9 cellular contexts compared by ENCODE assay signal in the genomic region with DNA sequence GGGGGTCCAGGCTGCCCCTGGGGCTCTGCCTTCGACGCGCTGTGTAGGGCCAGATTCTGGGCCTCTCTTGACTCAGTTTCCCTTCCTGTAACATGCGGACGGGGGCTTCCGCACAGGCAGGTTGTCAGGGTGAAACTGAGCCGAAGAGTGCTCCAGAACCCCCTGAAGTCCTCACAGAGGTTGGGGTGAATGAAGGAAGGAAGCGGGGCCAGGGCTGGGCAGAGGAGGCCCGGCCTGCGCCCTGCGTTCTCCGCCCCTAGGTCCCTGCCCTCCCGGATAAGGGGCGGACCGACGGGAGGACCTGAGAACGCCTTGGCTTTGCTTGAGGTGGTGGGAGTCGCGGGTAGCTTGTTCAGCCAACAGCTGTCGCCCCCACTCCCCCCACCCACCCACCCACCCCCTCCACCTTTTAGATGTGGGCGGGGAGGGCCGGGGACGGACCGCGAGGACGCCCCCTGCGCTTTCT. TPM values are rescaled to one million over a fixed set of nuclear protein-coding genes. Genes with fewer than 3 reads are reported as not detected.
DNase-seq lines count a peak whose midpoint lies in the region; ATAC-seq and TF ChIP-seq lines count a peak whose summit lies in the region.
"Had no signal": no experiment of that assay in that cellular context is flagged by ENCODE, and none has a peak within 500 bp of the region (broad histone marks: within the 10 kb centered on the region; RNA-seq: fewer than 3 reads in every experiment).

No MANE protein-coding gene starts in this region.

- 3% methylated on average over 27 of the region's 27 CpGs for WGBS in thymus

- no peak for TF ChIP-seq CTCF in kidney epithelial cell (IDR thresholded peaks at IDR 0.05; ENCODE audit: insufficient read depth, low read length, poor library complexity, severe bottlenecking)

- H3K27me3 ChIP-seq in kidney epithelial cell (ENCODE audit: control insufficient read depth, insufficient read depth, low read length) (peaks cover 85% of the 10 kb centered on the region), thymus (ENCODE audit: control insufficient read depth, insufficient read depth) (peaks cover 81% of the 10 kb centered on the region)

- no peaks in the 10 kb centered on the region for H3K36me3 Mint-ChIP-seq in activated T-cell treated with anti-CD3 and anti-CD28 coated beads, Interleukin-2, amount 50 U/mL, for 24 hours (ENCODE audit: low read depth)
- H3K36me3 Mint-ChIP-seq in activated T-helper 17 cell treated with anti-CD3 and anti-CD28 coated beads, Interleukin-2, amount 50 U/mL, for 72 hours (ENCODE audit: low read depth) = no peaks in the 10 kb centered on the region
- H3K36me3 Mint-ChIP-seq: CD4-positive, alpha-beta memory T cell had no signal

- peaks cover 47% of the 10 kb centered on the region for H3K27me3 Mint-ChIP-seq in activated T-cell treated with anti-CD3 and anti-CD28 coated beads, Interleukin-2, amount 50 U/mL, for 24 hours
- peaks cover 10% of the 10 kb centered on the region for H3K27me3 Mint-ChIP-seq in activated T-helper 17 cell treated with anti-CD3 and anti-CD28 coated beads, Interleukin-2, amount 50 U/mL, for 72 hours

- ATAC-seq in activated T-helper 17 cell treated with anti-CD3 and anti-CD28 coated beads, Interleukin-2, amount 50 U/mL, for 72 hours (replicated peaks) = no peak
- no peak for ATAC-seq in GM19023 (IDR thresholded peaks at IDR 0.05; ENCODE audit: unreplicated experiment)

- peaks cover 1% of the 10 kb centered on the region for H3K9me3 ChIP-seq in thymus (ENCODE audit: control insufficient read depth)

- H3K9me3 Mint-ChIP-seq in activated T-cell treated with anti-CD3 and anti-CD28 coated beads, Interleukin-2, amount 50 U/mL, for 24 hours = no peaks in the 10 kb centered on the region
- H3K9me3 Mint-ChIP-seq in activated T-helper 17 cell treated with anti-CD3 and anti-CD28 coated beads, Interleukin-2, amount 50 U/mL, for 72 hours = no peaks in the 10 kb centered on the region

- H3K36me3 ChIP-seq in kidney epithelial cell (ENCODE audit: control insufficient read depth, insufficient read depth, low read length) = no peaks in the 10 kb centered on the region
- H3K36me3 ChIP-seq in thymus (ENCODE audit: control insufficient read depth, insufficient read depth) = no peaks in the 10 kb centered on the region

- no peak overlapping the region for H3K4me3 Mint-ChIP-seq in activated T-cell treated with anti-CD3 and anti-CD28 coated beads, Interleukin-2, amount 50 U/mL, for 24 hours
- peak overlapping the region; percentile 42 for H3K4me3 Mint-ChIP-seq in activated T-helper 17 cell treated with anti-CD3 and anti-CD28 coated beads, Interleukin-2, amount 50 U/mL, for 72 hours

- H3K4me3 ChIP-seq in kidney epithelial cell (ENCODE audit: low read depth, low read length) (peak overlapping the region; percentile 17), thymus (ENCODE audit: low read length) (peak overlapping the region; percentile 38)

- H3K4me1 Mint-ChIP-seq in activated T-cell treated with anti-CD3 and anti-CD28 coated beads, Interleukin-2, amount 50 U/mL, for 24 hours (ENCODE audit: low read depth) = peaks cover 12% of the 10 kb centered on the region
- H3K4me1 Mint-ChIP-seq in activated T-helper 17 cell treated with anti-CD3 and anti-CD28 coated beads, Interleukin-2, amount 50 U/mL, for 72 hours = peaks cover 5% of the 10 kb centered on the region

- H3K4me1 ChIP-seq in thymus (ENCODE audit: control insufficient read depth, insufficient read depth, low read length) = no peaks in the 10 kb centered on the region

- peak; percentile 18 for DNase-seq in activated T-cell treated with anti-CD3 and anti-CD28 coated beads, Interleukin-2, amount 50 U/mL, for 1 hour
- no peak for DNase-seq in activated T-cell treated with anti-CD3 and anti-CD28 coated beads, Interleukin-2, amount 50 U/mL, for 24 hours
- no peak for DNase-seq in kidney epithelial cell (ENCODE audit: low read depth)
- no peak for DNase-seq in caudate nucleus (lab: John Stamatoyannopoulos, UW)
- no peak for DNase-seq in NCI-H2196 treated with DMSO at 0.1 percent for 48 hours (lab: John Stamatoyannopoulos, UW; ENCODE audit: unreplicated experiment)
- DNase-seq: CD4-positive, alpha-beta memory T cell had no signal

- H3K27ac ChIP-seq in thymus (ENCODE audit: low read depth) (no peak overlapping the region), caudate nucleus (ENCODE audit: low read depth, low read length) (no peak overlapping the region)

- no peak overlapping the region for H3K27ac Mint-ChIP-seq in activated T-cell treated with anti-CD3 and anti-CD28 coated beads, Interleukin-2, amount 50 U/mL, for 24 hours
- H3K27ac Mint-ChIP-seq in activated T-helper 17 cell treated with anti-CD3 and anti-CD28 coated beads, Interleukin-2, amount 50 U/mL, for 72 hours = no peak overlapping the region

RNA-seq across cellular contexts. Expression of a gene that starts 0.6 kb away (rescaled TPM):
- under 1 TPM; 0.06 to 0.19 TPM for total RNA-seq in activated T-helper 17 cell treated with anti-CD3 and anti-CD28 coated beads, Interleukin-2, amount 50 U/mL, for 72 hours
- total RNA-seq in kidney epithelial cell = 0.55 and 0.71 TPM in 2 replicates
- 0.91 TPM for polyA plus RNA-seq in thymus
- polyA plus RNA-seq: CD4-positive, alpha-beta memory T cell had no signal
